ENCODE assay signal across 16 cellular contexts in genomic region chr1:9459784-9460407, GRCh38.
"Had no signal": no experiment of that assay in that cellular context is flagged by ENCODE, and none has a peak within 500 bp of the region (broad histone marks: within the 10 kb centered on the region; RNA-seq: fewer than 3 reads in every experiment).

No MANE protein-coding gene starts in this region.

- H3K9me3 ChIP-seq: psoas muscle, sigmoid colon, thoracic aorta, uterus had no signal

- H3K4me3 ChIP-seq: psoas muscle, sigmoid colon, thoracic aorta, uterus had no signal

- ATAC-seq: effector memory CD8-positive, alpha-beta T cell; natural killer cell treated with Interleukin-12 subunit alpha and Interleukin-12 subunit beta and Interleukin-15 and Interleukin-18, amount 100 ng/mL, for 72 hours had no signal

- DNase-seq: activated CD4-positive, alpha-beta memory T cell treated with anti-CD3 and anti-CD28 coated beads for 36 hours; activated CD4-positive, alpha-beta T cell treated with anti-CD3 and anti-CD28 coated beads for 1 hour; activated gamma-delta T cell; activated T-cell treated with anti-CD3 and anti-CD28 coated beads, Interleukin-2, amount 50 U/mL, for 48 hours; amygdala; brain microvascular endothelial cell; effector memory CD8-positive, alpha-beta T cell; glutamatergic neuron; occipital lobe; sigmoid colon; stimulated activated CD4-positive, alpha-beta T cell treated with anti-CD3 and anti-CD28 coated beads, Interleukin-12 subunit alpha, Interleukin-12 subunit beta, amount 100 ng/mL, for 4 hours; T-helper 9 cell had no signal

- H3K36me3 ChIP-seq: brain microvascular endothelial cell, sigmoid colon, thoracic aorta, uterus had no signal

- H3K4me1 ChIP-seq: psoas muscle, uterus had no signal

- H3K27ac ChIP-seq: brain microvascular endothelial cell, psoas muscle, sigmoid colon, thoracic aorta, uterus had no signal

- H3K27me3 ChIP-seq: brain microvascular endothelial cell, sigmoid colon, uterus had no signal
